Comparison of ENCODE assay signal across 8 cellular contexts in genomic region chr12:11650697-11651281, GRCh38. TPM values are rescaled to one million over a fixed set of nuclear protein-coding genes. Genes with fewer than 3 reads are reported as not detected.
DNase-seq lines count a peak whose midpoint lies in the region; ATAC-seq and TF ChIP-seq lines count a peak whose summit lies in the region.

No MANE protein-coding gene starts in this region.

- peak; percentile 36 to 55 for TF ChIP-seq RAD21 in liver (IDR thresholded peaks at IDR 0.05)

- H3K9ac ChIP-seq in liver (ENCODE audit: low read depth in 1 of 2, low read length in 2 of 2): peak overlapping the region; percentile 72 to 94

- H4K20me1 ChIP-seq in GM23338 (replicated peaks; ENCODE audit: insufficient read depth): 0 out of 2 replicates have a peak, but pooled peaks cover 6% of the 10 kb centered on the region

- peaks cover 44% of the 10 kb centered on the region for H3K4me1 Mint-ChIP-seq in GM23338

- H3K9me3 ChIP-seq in liver (ENCODE audit: control insufficient read depth in 4 of 4, low read length in 3 of 4) (no peaks in the 10 kb centered on the region), testis (no peaks in the 10 kb centered on the region)

- 1% methylated on average over 9 of the region's 9 CpGs for WGBS in liver
- WGBS in testis, 2 donors: 5% methylated on average over 9 of the region's 9 CpGs

- H3F3A ChIP-seq in GM23338 (replicated peaks; ENCODE audit: low read depth): 0 out of 2 replicates have a peak, but pooled peaks cover 4% of the 10 kb centered on the region

- H3K27ac ChIP-seq in GM23338 (ENCODE audit: low read depth): no peak overlapping the region
- peak overlapping the region; percentile 97 to 99 for H3K27ac ChIP-seq in liver (ENCODE audit: low read depth in 1 of 2, low read length in 2 of 2)
- H3K27ac ChIP-seq in testis: peak overlapping the region; percentile 85 to 97

- peaks cover 8% of the 10 kb centered on the region for H3K27me3 Mint-ChIP-seq in GM23338 (ENCODE audit: insufficient read depth, low read depth, poor library complexity)

- H3K27ac Mint-ChIP-seq in GM23338: no peak overlapping the region

- H3K4me3 Mint-ChIP-seq in GM23338: peak overlapping the region; percentile 91

- ATAC-seq in GM23338: peak; percentile 23
- ATAC-seq in GM21825 (IDR thresholded peaks at IDR 0.05; ENCODE audit: unreplicated experiment): no peak

- H3K27me3 ChIP-seq in GM23338 (ENCODE audit: insufficient read depth) (no peaks in the 10 kb centered on the region), liver (ENCODE audit: control insufficient read depth in 4 of 4, insufficient read depth in 4 of 4, low read length in 3 of 4) (no peaks in the 10 kb centered on the region), testis (no peaks in the 10 kb centered on the region)

- H3K36me3 Mint-ChIP-seq in GM23338 (ENCODE audit: low read depth): no peaks in the 10 kb centered on the region

- no peaks in the 10 kb centered on the region for H3K9me3 Mint-ChIP-seq in GM23338

- peak overlapping the region; percentile 82 for H3K4me2 ChIP-seq in GM23338

- intact Hi-C loops in testis (cut with DNase I; ENCODE audit: low total_unique reads): no loop called here

- H3K79me2 ChIP-seq in GM23338 (replicated peaks; ENCODE audit: insufficient read depth): peaks cover 55% of the 10 kb centered on the region

- H2AFZ ChIP-seq in GM23338: no peak overlapping the region

- no peak for TF ChIP-seq POLR2A in testis (IDR thresholded peaks at IDR 0.05)

- DNase-seq in AG08396 (ENCODE audit: low spot score) (peak; percentile 21), GM23338 (ENCODE audit: low spot score) (no peak), cerebellar cortex (ENCODE audit: low spot score) (peak; percentile 22), testis (peak; percentile 36), SKM-1 (lab: John Stamatoyannopoulos, UW; ENCODE audit: unreplicated experiment) (no peak)

- no peaks in the 10 kb centered on the region for H3K9me2 ChIP-seq in GM23338 (ENCODE audit: insufficient read depth)

- H3K36me3 ChIP-seq in GM23338 (ENCODE audit: insufficient read depth) (no peaks in the 10 kb centered on the region), liver (ENCODE audit: control insufficient read depth in 4 of 4, insufficient read depth in 3 of 4, low read depth in 1 of 4, low read length in 3 of 4) (no peaks in the 10 kb centered on the region), testis (ENCODE audit: low read depth, missing control alignments) (no peaks in the 10 kb centered on the region)

- TF ChIP-seq CTCF in GM23338 (conservative IDR thresholded peaks at IDR 0.05; ENCODE audit: low read depth in 2 of 2) (no peak), liver (IDR thresholded peaks at IDR 0.05; ENCODE audit: low read depth, low read length, missing input control) (no peak), testis (IDR thresholded peaks at IDR 0.05) (no peak)

- peak overlapping the region; percentile 89 for H3K4me3 ChIP-seq in GM23338
- peak overlapping the region; percentile 98 for H3K4me3 ChIP-seq in liver (ENCODE audit: low read depth in 1 of 3, low read length in 3 of 3)
- peak overlapping the region; percentile 79 to 86 for H3K4me3 ChIP-seq in testis

- H3K4me1 ChIP-seq in GM23338 (ENCODE audit: insufficient read depth) (peaks cover 32% of the 10 kb centered on the region), liver (ENCODE audit: control insufficient read depth in 4 of 4, insufficient read depth in 4 of 4, low read length in 3 of 4) (peaks cover 0 to 21% (median 4%) of the 10 kb centered on the region in 4 donors), testis (peaks cover 22% of the 10 kb centered on the region)

TF ChIP-seq in GM23338, 12 proteins besides CTCF, POLR2A, EP300 and RAD21:
- TF ChIP-seq CREB1 (CRISPR knock-in tag; IDR thresholded peaks at IDR 0.05; ENCODE audit: low read depth) (no peak), ZNF331 (CRISPR knock-in tag; IDR thresholded peaks at IDR 0.05; ENCODE audit: low read depth) (no peak)

TF ChIP-seq in PFSK-1, 5 proteins besides CTCF, POLR2A, EP300 and RAD21:
- TF ChIP-seq REST (IDR thresholded peaks at IDR 0.05; ENCODE audit: insufficient read depth in 1 of 2, low read depth in 2 of 2, low read length in 2 of 2): no peak
- TF ChIP-seq SIN3A (IDR thresholded peaks at IDR 0.05; ENCODE audit: borderline replicate concordance, insufficient read depth, low read length): peak; percentile 55; the same call in 1 of the 2 replicates

TF ChIP-seq in liver, 16 proteins besides CTCF, POLR2A, EP300 and RAD21:
- TF ChIP-seq RXRA (IDR thresholded peaks at IDR 0.05): peak; percentile 41 to 54
- TF ChIP-seq EGR1 (IDR thresholded peaks at IDR 0.05; ENCODE audit: low read depth in 2 of 2): peak in 1 of 2 donors; percentile 69
- TF ChIP-seq MAX (IDR thresholded peaks at IDR 0.05): peak; percentile 88
- peak; percentile 23 to 27 for TF ChIP-seq JUND (IDR thresholded peaks at IDR 0.05)
- no peak for TF ChIP-seq NR2F2 (IDR thresholded peaks at IDR 0.05)
- TF ChIP-seq SP1 (IDR thresholded peaks at IDR 0.05): peak; percentile 34
- TF ChIP-seq FOXA2 (IDR thresholded peaks at IDR 0.05): no peak
- peak in 1 of 2 donors; percentile 45 for TF ChIP-seq HNF4A (conservative IDR thresholded peaks at IDR 0.05)
- no peak for TF ChIP-seq ATF3 (IDR thresholded peaks at IDR 0.05)
- peak; percentile 73 for TF ChIP-seq YY1 (IDR thresholded peaks at IDR 0.05)

RNA-seq across cellular contexts. Expression of gene ETV6, which starts 1.3 kb away (rescaled TPM):
- 11.9 and 15.1 TPM in 2 replicates for total RNA-seq in GM23338 (2014; rRNA removed; shearing (Covaris generic))
- 6.1 and 7.5 TPM in 2 replicates for polyA plus RNA-seq in GM23338 (2016; fragmentation: Nextera tagmentation; extraction: Ambion mirVana)
- 4.4 TPM for polyA plus RNA-seq in PFSK-1 (2012; ENCODE audit: insufficient read length, low read depth)
- 1 to 10 TPM; 4.4 to 6.2 TPM for total RNA-seq in liver
- 1 to 10 TPM; 2.0 to 2.6 TPM for polyA plus RNA-seq in liver
- 10 to 100 TPM; 16.3 to 20.9 TPM for total RNA-seq in testis
- 7.8 TPM for polyA plus RNA-seq in testis (ENCODE audit: insufficient read depth, low read depth, low replicate concordance)

Comparison
In these comparisons a context has a peak if more than half of its experiments do, and no peak if none do; other contexts are left out.
1. DNase-seq: peak in AG08396 (single experiment), cerebellar cortex (single experiment) and testis (single experiment); none in GM23338 (single experiment) and SKM-1 (single experiment).
2. Peak in every context shown above with its lines, with median percentiles within 50 percentile points of each other: H3K4me3 ChIP-seq.